1 cellular context compared by ENCODE assay signal in the genomic region with DNA sequence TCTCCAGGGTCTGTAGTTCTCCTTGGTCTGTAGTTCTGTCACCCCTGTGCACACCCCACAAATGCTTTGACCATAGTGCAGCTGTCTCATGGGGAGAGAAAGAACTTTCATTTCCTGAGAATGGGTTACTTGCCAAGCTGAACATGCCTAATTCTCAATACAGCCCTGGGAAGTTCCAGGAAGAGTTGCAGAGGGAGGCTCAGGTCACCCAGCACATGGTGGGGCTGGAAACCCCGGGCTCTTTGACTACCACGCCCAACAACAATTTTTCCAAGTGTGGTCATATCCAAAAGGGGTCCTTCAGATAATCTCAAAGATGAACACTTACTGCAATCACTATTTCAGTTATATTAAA.
TF ChIP-seq lines count a peak whose summit lies in the region.

No MANE protein-coding gene starts in this region.

TF ChIP-seq in HCT116, 20 proteins besides CTCF, POLR2A, EP300 and RAD21:
- TF ChIP-seq, protein P1, sequence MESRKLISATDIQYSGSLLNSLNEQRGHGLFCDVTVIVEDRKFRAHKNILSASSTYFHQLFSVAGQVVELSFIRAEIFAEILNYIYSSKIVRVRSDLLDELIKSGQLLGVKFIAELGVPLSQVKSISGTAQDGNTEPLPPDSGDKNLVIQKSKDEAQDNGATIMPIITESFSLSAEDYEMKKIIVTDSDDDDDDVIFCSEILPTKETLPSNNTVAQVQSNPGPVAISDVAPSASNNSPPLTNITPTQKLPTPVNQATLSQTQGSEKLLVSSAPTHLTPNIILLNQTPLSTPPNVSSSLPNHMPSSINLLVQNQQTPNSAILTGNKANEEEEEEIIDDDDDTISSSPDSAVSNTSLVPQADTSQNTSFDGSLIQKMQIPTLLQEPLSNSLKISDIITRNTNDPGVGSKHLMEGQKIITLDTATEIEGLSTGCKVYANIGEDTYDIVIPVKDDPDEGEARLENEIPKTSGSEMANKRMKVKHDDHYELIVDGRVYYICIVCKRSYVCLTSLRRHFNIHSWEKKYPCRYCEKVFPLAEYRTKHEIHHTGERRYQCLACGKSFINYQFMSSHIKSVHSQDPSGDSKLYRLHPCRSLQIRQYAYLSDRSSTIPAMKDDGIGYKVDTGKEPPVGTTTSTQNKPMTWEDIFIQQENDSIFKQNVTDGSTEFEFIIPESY (IDR thresholded peaks at IDR 0.05; ENCODE audit: extremely low read depth, insufficient replicate concordance, low read length): no peak
- TF ChIP-seq ZFX (IDR thresholded peaks at IDR 0.05): no peak
- TF ChIP-seq SP1 (IDR thresholded peaks at IDR 0.05; ENCODE audit: low read depth): no peak
- TF ChIP-seq ZNF274 (IDR thresholded peaks at IDR 0.05; ENCODE audit: low read depth, low read length): no peak
- TF ChIP-seq CBX3 (IDR thresholded peaks at IDR 0.05; ENCODE audit: low read depth): no peak
- no peak for TF ChIP-seq TCF7L2 (IDR thresholded peaks at IDR 0.05; ENCODE audit: borderline replicate concordance, extremely low read depth, insufficient read depth, insufficient read length)
- no peak for TF ChIP-seq POLR2AphosphoS5 (IDR thresholded peaks at IDR 0.05; ENCODE audit: low read depth, low read length)
